Comparison of ENCODE assay signal across 8 cellular contexts in genomic region chr17:20009052-20009301, GRCh38. TPM values are rescaled to one million over a fixed set of nuclear protein-coding genes. Genes with fewer than 3 reads are reported as not detected.
DNase-seq lines count a peak whose midpoint lies in the region; ATAC-seq and TF ChIP-seq lines count a peak whose summit lies in the region.

No MANE protein-coding gene starts in this region.

- peaks cover 11 to 15% (median 14%) of the 10 kb centered on the region in 3 donors for H3K4me1 Mint-ChIP-seq in CD8-positive, alpha-beta memory T cell

- H3K36me3 ChIP-seq in CD8-positive, alpha-beta memory T cell (ENCODE audit: insufficient read depth, low read length): no peaks in the 10 kb centered on the region

- POLR2A ChIA-PET in CD8-positive, alpha-beta memory T cell (lab: Charles Lee): interaction anchor here (1.6 to 2.3 kb wide), 2 partner anchors 31 to 34 kb away, joined by 4 to 16 read pairs; partner anchors contain the start of gene AKAP10

- no peaks in the 10 kb centered on the region for H3K36me3 Mint-ChIP-seq in CD8-positive, alpha-beta memory T cell

- no peak for TF ChIP-seq CTCF in cardiac fibroblast (IDR thresholded peaks at IDR 0.05; ENCODE audit: low read depth, low read length)

- peak overlapping the region; percentile 82 for H3K4me3 ChIP-seq in CD8-positive, alpha-beta memory T cell (ENCODE audit: low read length)
- peak overlapping the region; percentile 62 to 63 for H3K4me3 ChIP-seq in cardiac fibroblast (replicated peaks in 1 of 2; ENCODE audit: low read depth in 2 of 2, low read length in 2 of 2)

- CTCF ChIA-PET in CD8-positive, alpha-beta memory T cell (lab: Charles Lee): interaction anchor here (0.7 to 2.6 kb wide), 14 partner anchors 9 to 111 kb away, joined by 3 to 13 read pairs (median 4); partner anchors contain the start of gene AKAP10

- H3K9me3 ChIP-seq in CD8-positive, alpha-beta memory T cell (ENCODE audit: low read length): no peaks in the 10 kb centered on the region

- ATAC-seq in HG02938 (IDR thresholded peaks at IDR 0.05; ENCODE audit: unreplicated experiment): no peak
- ATAC-seq in HG03439 (IDR thresholded peaks at IDR 0.05; ENCODE audit: unreplicated experiment): no peak

- no peak overlapping the region for H3K27ac ChIP-seq in CD8-positive, alpha-beta memory T cell (ENCODE audit: low read depth, low read length)

- H3K27ac Mint-ChIP-seq in CD8-positive, alpha-beta memory T cell: peak overlapping the region in 7 of 8 donors; percentile 22 to 91 (median 83)

- H3K9me3 Mint-ChIP-seq in CD8-positive, alpha-beta memory T cell: no peaks in the 10 kb centered on the region

- DNase-seq in CD8-positive, alpha-beta memory T cell: no peak
- DNase-seq in HT-29 (ENCODE audit: low spot score) (peak; percentile 65), cardiac fibroblast (ENCODE audit: low read depth in 2 of 2) (no peak), midbrain (lab: John Stamatoyannopoulos, UW) (peak; percentile 82), NCI-H1092 (lab: John Stamatoyannopoulos, UW) (no peak), retina (no peak)

- H3K27me3 ChIP-seq in CD8-positive, alpha-beta memory T cell (ENCODE audit: insufficient read depth, low read length, poor library complexity, severe bottlenecking): peaks cover 4% of the 10 kb centered on the region

- peak overlapping the region; percentile 87 to 97 (median 94) for H3K4me3 Mint-ChIP-seq in CD8-positive, alpha-beta memory T cell

- H3K27me3 Mint-ChIP-seq in CD8-positive, alpha-beta memory T cell: peaks cover 23 to 45% of the 10 kb centered on the region in 2 donors

- peaks cover 12% of the 10 kb centered on the region for H3K4me1 ChIP-seq in CD8-positive, alpha-beta memory T cell (ENCODE audit: insufficient read depth, low read length)

RNA-seq across cellular contexts. Expression of gene SPECC1, which starts 0.2 kb away (rescaled TPM):
- total RNA-seq in CD8-positive, alpha-beta memory T cell: 10 to 100 TPM; 12.5 to 13.4 TPM
- polyA plus RNA-seq in CD8-positive, alpha-beta memory T cell: 15.9 TPM
- total RNA-seq in HT-29 (2014; rRNA removed; shearing (Covaris generic)): 10.2 and 15.8 TPM in 2 replicates

RNA-seq across cellular contexts. Expression of gene AKAP10, which starts 31.3 kb away (rescaled TPM):
- total RNA-seq in CD8-positive, alpha-beta memory T cell: 10 to 100 TPM; 31.7 to 32.6 TPM
- 24.1 TPM for polyA plus RNA-seq in CD8-positive, alpha-beta memory T cell
- 4.4 and 5.9 TPM in 2 replicates for total RNA-seq in HT-29 (2014; rRNA removed; shearing (Covaris generic))

Comparison
In these comparisons a context has a peak if more than half of its experiments do, and no peak if none do; other contexts are left out.
1. DNase-seq: peak in HT-29 (single experiment) and midbrain (single experiment); none in CD8-positive, alpha-beta memory T cell (0 of 5), cardiac fibroblast (0 of 2), NCI-H1092 (single experiment) and retina (single experiment).